ENCODE assay signal across 3 cellular contexts in the genomic region with DNA sequence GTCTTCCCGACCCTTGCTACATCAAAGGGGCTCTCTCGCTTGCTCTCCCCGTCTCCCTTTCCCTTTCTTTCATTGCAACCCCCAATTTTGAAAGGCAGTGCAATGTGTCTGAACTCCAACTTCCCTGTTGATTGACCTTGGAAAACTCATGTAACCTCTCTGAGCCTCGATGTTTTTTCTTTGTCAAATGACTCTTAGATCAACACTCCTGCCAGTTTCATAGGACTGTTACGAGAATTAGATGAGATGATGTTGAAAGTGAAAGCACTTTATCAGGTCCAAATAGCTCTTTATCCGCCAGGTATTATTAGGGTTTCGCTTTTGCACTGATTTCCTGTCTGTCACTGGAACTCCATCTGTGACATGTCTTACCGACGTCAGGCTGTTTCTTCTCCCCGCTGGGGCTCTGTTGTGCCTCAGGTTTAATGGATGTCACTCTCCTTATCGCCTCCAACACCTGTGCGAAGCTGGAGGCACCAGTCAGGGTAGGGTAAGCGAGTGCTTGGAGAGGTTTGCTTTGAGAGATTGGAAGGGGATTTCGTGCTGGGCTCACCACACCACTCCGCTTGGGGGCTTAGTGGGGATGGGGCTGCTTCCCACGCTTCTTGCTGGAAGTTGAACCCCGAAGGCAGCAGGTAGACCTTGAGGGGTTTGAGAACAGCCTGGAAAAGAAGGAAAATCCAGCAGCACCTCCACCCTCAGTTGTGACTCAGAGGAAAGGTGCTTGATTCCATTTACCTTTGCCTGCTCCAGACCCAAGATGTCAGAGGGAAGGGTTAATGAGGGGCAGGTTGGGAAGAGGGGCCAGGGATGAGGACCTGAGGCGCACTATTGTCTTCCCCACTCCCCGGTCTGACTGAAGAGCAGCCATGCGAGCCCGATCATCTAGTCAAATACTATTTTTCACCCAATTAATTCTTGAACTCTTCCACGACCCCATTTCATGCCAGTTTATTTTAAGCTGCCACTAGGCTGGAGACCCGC.
A peak's percentile ranks its signal among the peaks of the same experiment; 100 is the strongest.
TF ChIP-seq lines count a peak whose summit lies in the region.

No MANE protein-coding gene starts in this region.

TF ChIP-seq in SK-N-SH, 30 proteins besides CTCF, POLR2A, EP300 and RAD21:
- TF ChIP-seq YY1 (IDR thresholded peaks at IDR 0.05; ENCODE audit: low read depth) = no peak
- no peak for TF ChIP-seq SIN3A (IDR thresholded peaks at IDR 0.05; ENCODE audit: borderline replicate concordance, low read depth, low read length)
- TF ChIP-seq GATA2 (CRISPR knock-in tag; IDR thresholded peaks at IDR 0.05) = no peak
- TF ChIP-seq, protein P1, sequence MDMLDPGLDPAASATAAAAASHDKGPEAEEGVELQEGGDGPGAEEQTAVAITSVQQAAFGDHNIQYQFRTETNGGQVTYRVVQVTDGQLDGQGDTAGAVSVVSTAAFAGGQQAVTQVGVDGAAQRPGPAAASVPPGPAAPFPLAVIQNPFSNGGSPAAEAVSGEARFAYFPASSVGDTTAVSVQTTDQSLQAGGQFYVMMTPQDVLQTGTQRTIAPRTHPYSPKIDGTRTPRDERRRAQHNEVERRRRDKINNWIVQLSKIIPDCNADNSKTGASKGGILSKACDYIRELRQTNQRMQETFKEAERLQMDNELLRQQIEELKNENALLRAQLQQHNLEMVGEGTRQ (IDR thresholded peaks at IDR 0.05; ENCODE audit: borderline replicate concordance, low read depth, low read length) = no peak

TF ChIP-seq in SK-N-SH treated with all-trans-retinoic acid at 6 μM for 48 hours, 23 proteins besides CTCF, POLR2A, EP300 and RAD21:
- no peak for TF ChIP-seq GLIS3 (CRISPR knock-in tag; IDR thresholded peaks at IDR 0.05)
- no peak for TF ChIP-seq TCF4 (CRISPR knock-in tag; IDR thresholded peaks at IDR 0.05; ENCODE audit: borderline replicate concordance)
- no peak for TF ChIP-seq ESRRG (CRISPR knock-in tag; IDR thresholded peaks at IDR 0.05)
- TF ChIP-seq RARB (CRISPR knock-in tag; IDR thresholded peaks at IDR 0.05) = no peak
- no peak for TF ChIP-seq ZNF70 (CRISPR knock-in tag; IDR thresholded peaks at IDR 0.05)
- TF ChIP-seq, protein P2, sequence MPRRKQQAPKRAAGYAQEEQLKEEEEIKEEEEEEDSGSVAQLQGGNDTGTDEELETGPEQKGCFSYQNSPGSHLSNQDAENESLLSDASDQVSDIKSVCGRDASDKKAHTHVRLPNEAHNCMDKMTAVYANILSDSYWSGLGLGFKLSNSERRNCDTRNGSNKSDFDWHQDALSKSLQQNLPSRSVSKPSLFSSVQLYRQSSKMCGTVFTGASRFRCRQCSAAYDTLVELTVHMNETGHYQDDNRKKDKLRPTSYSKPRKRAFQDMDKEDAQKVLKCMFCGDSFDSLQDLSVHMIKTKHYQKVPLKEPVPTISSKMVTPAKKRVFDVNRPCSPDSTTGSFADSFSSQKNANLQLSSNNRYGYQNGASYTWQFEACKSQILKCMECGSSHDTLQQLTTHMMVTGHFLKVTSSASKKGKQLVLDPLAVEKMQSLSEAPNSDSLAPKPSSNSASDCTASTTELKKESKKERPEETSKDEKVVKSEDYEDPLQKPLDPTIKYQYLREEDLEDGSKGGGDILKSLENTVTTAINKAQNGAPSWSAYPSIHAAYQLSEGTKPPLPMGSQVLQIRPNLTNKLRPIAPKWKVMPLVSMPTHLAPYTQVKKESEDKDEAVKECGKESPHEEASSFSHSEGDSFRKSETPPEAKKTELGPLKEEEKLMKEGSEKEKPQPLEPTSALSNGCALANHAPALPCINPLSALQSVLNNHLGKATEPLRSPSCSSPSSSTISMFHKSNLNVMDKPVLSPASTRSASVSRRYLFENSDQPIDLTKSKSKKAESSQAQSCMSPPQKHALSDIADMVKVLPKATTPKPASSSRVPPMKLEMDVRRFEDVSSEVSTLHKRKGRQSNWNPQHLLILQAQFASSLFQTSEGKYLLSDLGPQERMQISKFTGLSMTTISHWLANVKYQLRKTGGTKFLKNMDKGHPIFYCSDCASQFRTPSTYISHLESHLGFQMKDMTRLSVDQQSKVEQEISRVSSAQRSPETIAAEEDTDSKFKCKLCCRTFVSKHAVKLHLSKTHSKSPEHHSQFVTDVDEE (CRISPR knock-in tag; IDR thresholded peaks at IDR 0.05) = no peak
- TF ChIP-seq, protein P3, sequence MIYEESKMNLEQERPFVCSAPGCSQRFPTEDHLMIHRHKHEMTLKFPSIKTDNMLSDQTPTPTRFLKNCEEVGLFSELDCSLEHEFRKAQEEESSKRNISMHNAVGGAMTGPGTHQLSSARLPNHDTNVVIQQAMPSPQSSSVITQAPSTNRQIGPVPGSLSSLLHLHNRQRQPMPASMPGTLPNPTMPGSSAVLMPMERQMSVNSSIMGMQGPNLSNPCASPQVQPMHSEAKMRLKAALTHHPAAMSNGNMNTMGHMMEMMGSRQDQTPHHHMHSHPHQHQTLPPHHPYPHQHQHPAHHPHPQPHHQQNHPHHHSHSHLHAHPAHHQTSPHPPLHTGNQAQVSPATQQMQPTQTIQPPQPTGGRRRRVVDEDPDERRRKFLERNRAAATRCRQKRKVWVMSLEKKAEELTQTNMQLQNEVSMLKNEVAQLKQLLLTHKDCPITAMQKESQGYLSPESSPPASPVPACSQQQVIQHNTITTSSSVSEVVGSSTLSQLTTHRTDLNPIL (CRISPR knock-in tag; IDR thresholded peaks at IDR 0.05; ENCODE audit: low read depth) = no peak
- no peak for TF ChIP-seq OSR1 (CRISPR knock-in tag; IDR thresholded peaks at IDR 0.05)
- TF ChIP-seq ZNF565 (CRISPR knock-in tag; conservative IDR thresholded peaks at IDR 0.05; ENCODE audit: low read depth) = no peak
- TF ChIP-seq ISL1 (CRISPR knock-in tag; IDR thresholded peaks at IDR 0.05) = no peak
- TF ChIP-seq, protein P4, sequence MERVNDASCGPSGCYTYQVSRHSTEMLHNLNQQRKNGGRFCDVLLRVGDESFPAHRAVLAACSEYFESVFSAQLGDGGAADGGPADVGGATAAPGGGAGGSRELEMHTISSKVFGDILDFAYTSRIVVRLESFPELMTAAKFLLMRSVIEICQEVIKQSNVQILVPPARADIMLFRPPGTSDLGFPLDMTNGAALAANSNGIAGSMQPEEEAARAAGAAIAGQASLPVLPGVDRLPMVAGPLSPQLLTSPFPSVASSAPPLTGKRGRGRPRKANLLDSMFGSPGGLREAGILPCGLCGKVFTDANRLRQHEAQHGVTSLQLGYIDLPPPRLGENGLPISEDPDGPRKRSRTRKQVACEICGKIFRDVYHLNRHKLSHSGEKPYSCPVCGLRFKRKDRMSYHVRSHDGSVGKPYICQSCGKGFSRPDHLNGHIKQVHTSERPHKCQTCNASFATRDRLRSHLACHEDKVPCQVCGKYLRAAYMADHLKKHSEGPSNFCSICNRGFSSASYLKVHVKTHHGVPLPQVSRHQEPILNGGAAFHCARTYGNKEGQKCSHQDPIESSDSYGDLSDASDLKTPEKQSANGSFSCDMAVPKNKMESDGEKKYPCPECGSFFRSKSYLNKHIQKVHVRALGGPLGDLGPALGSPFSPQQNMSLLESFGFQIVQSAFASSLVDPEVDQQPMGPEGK (CRISPR knock-in tag; IDR thresholded peaks at IDR 0.05; ENCODE audit: borderline replicate concordance) = no peak
- no peak for TF ChIP-seq ZC3H10 (CRISPR knock-in tag; IDR thresholded peaks at IDR 0.05)

TF ChIP-seq in H1, 55 proteins besides CTCF, POLR2A, EP300 and RAD21:
- TF ChIP-seq, protein P5, sequence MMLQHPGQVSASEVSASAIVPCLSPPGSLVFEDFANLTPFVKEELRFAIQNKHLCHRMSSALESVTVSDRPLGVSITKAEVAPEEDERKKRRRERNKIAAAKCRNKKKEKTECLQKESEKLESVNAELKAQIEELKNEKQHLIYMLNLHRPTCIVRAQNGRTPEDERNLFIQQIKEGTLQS (IDR thresholded peaks at IDR 0.05; ENCODE audit: insufficient read depth, low read depth, low read length) = no peak
- TF ChIP-seq PHF8 (conservative IDR thresholded peaks at IDR 0.05; ENCODE audit: low read depth, low read length) = no peak
- TF ChIP-seq KDM4A (IDR thresholded peaks at IDR 0.05; ENCODE audit: low read depth, low read length, severe bottlenecking) = peak; percentile 5
- TF ChIP-seq EGR1 (IDR thresholded peaks at IDR 0.05; ENCODE audit: borderline replicate concordance, low read depth, low read length) = no peak
- TF ChIP-seq HDAC2 (IDR thresholded peaks at IDR 0.05; ENCODE audit: borderline replicate concordance in 1 of 2, low read depth in 2 of 2, low read length in 2 of 2) = no peak
- no peak for TF ChIP-seq ZNF274 (IDR thresholded peaks at IDR 0.05; ENCODE audit: borderline replicate concordance, extremely low read depth, low read length)
- no peak for TF ChIP-seq GTF2F1 (IDR thresholded peaks at IDR 0.05; ENCODE audit: borderline replicate concordance, low read depth, low read length)
- TF ChIP-seq SP2 (IDR thresholded peaks at IDR 0.05; ENCODE audit: low read length) = no peak
- peak; percentile 30; the same call in 1 of the 2 replicates for TF ChIP-seq CBX8 (IDR thresholded peaks at IDR 0.05; ENCODE audit: borderline replicate concordance, low read depth, low read length)
- TF ChIP-seq TAF7 (optimal IDR thresholded peaks at IDR 0.05; ENCODE audit: borderline replicate concordance, low read depth, low read length) = no peak
- no peak for TF ChIP-seq TAF1 (IDR thresholded peaks at IDR 0.05; ENCODE audit: low read depth, low read length)
- no peak for TF ChIP-seq SIRT6 (IDR thresholded peaks at IDR 0.05; ENCODE audit: low read length)
- peak; percentile 19 for TF ChIP-seq RNF2 (IDR thresholded peaks at IDR 0.05; ENCODE audit: borderline replicate concordance, low read depth, low read length, missing control alignments, poor library complexity, severe bottlenecking)
- TF ChIP-seq TCF12 (IDR thresholded peaks at IDR 0.05; ENCODE audit: low read depth, low read length) = no peak
- TF ChIP-seq EZH2 (IDR thresholded peaks at IDR 0.05; ENCODE audit: low read depth, low read length, severe bottlenecking) = peak; percentile 50
- TF ChIP-seq, protein P6, sequence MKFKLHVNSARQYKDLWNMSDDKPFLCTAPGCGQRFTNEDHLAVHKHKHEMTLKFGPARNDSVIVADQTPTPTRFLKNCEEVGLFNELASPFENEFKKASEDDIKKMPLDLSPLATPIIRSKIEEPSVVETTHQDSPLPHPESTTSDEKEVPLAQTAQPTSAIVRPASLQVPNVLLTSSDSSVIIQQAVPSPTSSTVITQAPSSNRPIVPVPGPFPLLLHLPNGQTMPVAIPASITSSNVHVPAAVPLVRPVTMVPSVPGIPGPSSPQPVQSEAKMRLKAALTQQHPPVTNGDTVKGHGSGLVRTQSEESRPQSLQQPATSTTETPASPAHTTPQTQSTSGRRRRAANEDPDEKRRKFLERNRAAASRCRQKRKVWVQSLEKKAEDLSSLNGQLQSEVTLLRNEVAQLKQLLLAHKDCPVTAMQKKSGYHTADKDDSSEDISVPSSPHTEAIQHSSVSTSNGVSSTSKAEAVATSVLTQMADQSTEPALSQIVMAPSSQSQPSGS (IDR thresholded peaks at IDR 0.05; ENCODE audit: low read length) = no peak
- TF ChIP-seq SUZ12 (IDR thresholded peaks at IDR 0.05; ENCODE audit: low read length) = peak; percentile 43; the same call in 1 of the 2 replicates
- TF ChIP-seq FOSL1 (IDR thresholded peaks at IDR 0.05; ENCODE audit: insufficient read depth, low read depth, low read length) = no peak
- TF ChIP-seq KDM1A (IDR thresholded peaks at IDR 0.05; ENCODE audit: borderline replicate concordance, low read length) = no peak
- TF ChIP-seq BACH1 (IDR thresholded peaks at IDR 0.05; ENCODE audit: low read length) = no peak
TF ChIP-seq in H1: peak in this region for 5.
